18 cellular contexts compared by ENCODE assay signal in the genomic region with DNA sequence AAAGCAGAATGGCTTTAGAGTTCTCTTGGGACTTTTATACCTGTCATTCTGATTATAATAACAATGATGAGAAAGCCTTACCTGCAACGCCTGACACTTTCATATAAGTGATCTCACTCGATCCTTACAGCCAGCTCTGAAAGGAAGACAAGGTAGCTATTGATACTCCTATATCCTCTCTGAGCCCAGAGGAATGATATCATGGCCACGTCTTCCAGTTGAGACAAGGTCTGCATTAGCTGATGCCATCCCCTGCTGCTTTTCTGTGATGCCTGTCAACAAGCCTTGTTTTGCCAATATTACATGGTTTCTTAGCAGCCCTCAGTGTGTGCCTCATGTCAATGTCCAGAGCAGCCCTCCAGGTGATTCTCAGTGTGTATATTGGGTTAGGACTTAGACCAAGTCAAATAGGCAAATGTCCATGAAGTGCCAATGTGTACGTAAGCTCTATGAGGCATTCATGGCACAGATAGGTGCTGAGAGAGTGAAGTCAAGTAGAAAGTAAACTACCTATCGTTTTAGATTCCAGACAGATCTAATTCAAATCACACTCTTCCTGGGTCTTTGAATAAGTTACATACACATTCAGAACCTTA.
DNase-seq lines count a peak whose midpoint lies in the region; ATAC-seq, FAIRE-seq and TF ChIP-seq lines count a peak whose summit lies in the region.
"Had no signal": no experiment of that assay in that cellular context is flagged by ENCODE, and none has a peak within 500 bp of the region (broad histone marks: within the 10 kb centered on the region; RNA-seq: fewer than 3 reads in every experiment).

No MANE protein-coding gene starts in this region.

- no peaks in the 10 kb centered on the region for H3K27me3 ChIP-seq in bronchial epithelial cell (ENCODE audit: control insufficient read depth, insufficient read depth, low read length)
- H3K27me3 ChIP-seq in right lobe of liver = no peaks in the 10 kb centered on the region

- H3K36me3 ChIP-seq in bronchial epithelial cell (ENCODE audit: control insufficient read depth, insufficient read depth, low read length) = no peaks in the 10 kb centered on the region
- H3K36me3 ChIP-seq in right lobe of liver = no peaks in the 10 kb centered on the region

- intact Hi-C loops in right lobe of liver (cut with DNase I) = no loop called here

- DNase-seq in DMS53 (lab: John Stamatoyannopoulos, UW) (peak; percentile 46), DMS53 treated with DMSO at 0.1 percent for 48 hours (lab: John Stamatoyannopoulos, UW; ENCODE audit: unreplicated experiment) (no peak), bronchial epithelial cell (ENCODE audit: low read depth) (no peak), right lobe of liver (no peak), KBM-7 (no peak), cerebellar nuclear complex (lab: John Stamatoyannopoulos, UW) (no peak), SIG-M5 (lab: John Stamatoyannopoulos, UW) (no peak)
- DNase-seq: AML-193; Caco-2; CD4-positive, alpha-beta T cell; DMS79 treated with DMSO at 0.1 percent for 48 hours; GF-D8; H9 had no signal

- H3K27ac ChIP-seq in right lobe of liver = no peak overlapping the region
- H3K27ac ChIP-seq: 22Rv1, A549, C4-2B had no signal

- 51% methylated on average over 3 of the region's 5 CpGs for WGBS in right lobe of liver (ENCODE audit: insufficient coverage, low coverage, low lambda C conversion rate, missing lambda C conversion rate)

- no peaks in the 10 kb centered on the region for H3K4me1 ChIP-seq in right lobe of liver
- H3K4me1 ChIP-seq: A549, Caco-2 had no signal

- peak; percentile 55 for FAIRE-seq in bronchial epithelial cell (lab: Jason Lieb, UNC)
- FAIRE-seq: A549, D721Med had no signal

- TF ChIP-seq CTCF in bronchial epithelial cell (IDR thresholded peaks at IDR 0.05; ENCODE audit: insufficient read depth, low read length, severe bottlenecking) (no peak), right lobe of liver (IDR thresholded peaks at IDR 0.05) (no peak)

- in situ Hi-C loops in KBM-7 (cut with MboI; ENCODE audit: low pct_unique_long_range_greater_than_20kb, low sequenced_read_pairs) = no loop called here

- no peak for TF ChIP-seq POLR2A in right lobe of liver (IDR thresholded peaks at IDR 0.05)

- H3K9me3 ChIP-seq in right lobe of liver = no peaks in the 10 kb centered on the region
- H3K9me3 ChIP-seq: Caco-2 had no signal

- no peak overlapping the region for H3K4me3 ChIP-seq in bronchial epithelial cell (ENCODE audit: low read depth, low read length)
- H3K4me3 ChIP-seq in right lobe of liver = no peak overlapping the region
- H3K4me3 ChIP-seq: A549, GM23338 had no signal

- ATAC-seq in right lobe of liver = peak; percentile 75 to 97 (median 82)
- ATAC-seq: A549, GM23338 had no signal
